Comparison of ENCODE assay signal across 10 cellular contexts in genomic region chr12:13135336-13136178, GRCh38. TPM values are rescaled to one million over a fixed set of nuclear protein-coding genes. Genes with fewer than 3 reads are reported as not detected.
DNase-seq lines count a peak whose midpoint lies in the region; ATAC-seq and TF ChIP-seq lines count a peak whose summit lies in the region.
"Had no signal": no experiment of that assay in that cellular context is flagged by ENCODE, and none has a peak within 500 bp of the region (broad histone marks: within the 10 kb centered on the region; RNA-seq: fewer than 3 reads in every experiment).

No MANE protein-coding gene starts in this region.

- no peaks in the 10 kb centered on the region for H3K9me3 ChIP-seq in GM23248 (ENCODE audit: low read depth)
- no peaks in the 10 kb centered on the region for H3K9me3 ChIP-seq in hepatocyte (ENCODE audit: low read depth)
- H3K9me3 ChIP-seq in smooth muscle cell (replicated peaks; ENCODE audit: low read depth): no peaks in the 10 kb centered on the region
- no peaks in the 10 kb centered on the region for H3K9me3 ChIP-seq in right lobe of liver
- H3K9me3 ChIP-seq: heart left ventricle had no signal

- H3K27me3 ChIP-seq in GM23248 (replicated peaks; ENCODE audit: insufficient read depth): no peaks in the 10 kb centered on the region
- H3K27me3 ChIP-seq in hepatocyte: no peaks in the 10 kb centered on the region
- H3K27me3 ChIP-seq in smooth muscle cell (ENCODE audit: low read depth): no peaks in the 10 kb centered on the region
- H3K27me3 ChIP-seq in right lobe of liver: no peaks in the 10 kb centered on the region
- H3K27me3 ChIP-seq: heart left ventricle had no signal

- H4K20me1 ChIP-seq in GM23248 (ENCODE audit: insufficient read depth) (no peaks in the 10 kb centered on the region), hepatocyte (ENCODE audit: insufficient read depth, poor library complexity, severe bottlenecking) (no peaks in the 10 kb centered on the region), smooth muscle cell (ENCODE audit: low read depth) (no peaks in the 10 kb centered on the region)

- H2AFZ ChIP-seq in GM23248: peak overlapping the region; percentile 63
- peak overlapping the region; percentile 6 for H2AFZ ChIP-seq in hepatocyte
- no peak overlapping the region for H2AFZ ChIP-seq in smooth muscle cell (ENCODE audit: low read depth)

- H3K27ac ChIP-seq in GM23248: peak overlapping the region; percentile 92
- peak overlapping the region; percentile 75 for H3K27ac ChIP-seq in hepatocyte
- H3K27ac ChIP-seq in smooth muscle cell (ENCODE audit: low read depth): peak overlapping the region; percentile 41
- no peak overlapping the region for H3K27ac ChIP-seq in right lobe of liver
- H3K27ac ChIP-seq: heart left ventricle had no signal

- H3K9me3 Mint-ChIP-seq in natural killer cell: no peaks in the 10 kb centered on the region

- intact Hi-C loops in right lobe of liver (cut with DNase I): no loop called here
- intact Hi-C loops in natural killer cell (cut with micrococcal nuclease): no loop called here

- no peaks in the 10 kb centered on the region for H3K36me3 Mint-ChIP-seq in natural killer cell

- 2% methylated on average over 14 of the region's 14 CpGs for WGBS in GM23248 (ENCODE audit: low coverage in 1 of 2, low lambda C conversion rate in 2 of 2, missing lambda C conversion rate in 2 of 2), 2 experiments
- 62% methylated on average over 14 of the region's 14 CpGs for WGBS in hepatocyte (ENCODE audit: low lambda C conversion rate, missing lambda C conversion rate)
- 36% methylated on average over 13 of the region's 14 CpGs for WGBS in smooth muscle cell (ENCODE audit: low lambda C conversion rate)
- 60% methylated on average over 9 of the region's 14 CpGs for WGBS in right lobe of liver (ENCODE audit: insufficient coverage, low coverage, low lambda C conversion rate, missing lambda C conversion rate)

- H3K4me3 ChIP-seq in GM23248 (peak overlapping the region; percentile 69), hepatocyte (no peak overlapping the region), smooth muscle cell (no peak overlapping the region), right lobe of liver (no peak overlapping the region)
- H3K4me3 ChIP-seq: heart left ventricle had no signal

- no peaks in the 10 kb centered on the region for H3K9me2 ChIP-seq in GM23248 (ENCODE audit: insufficient read depth)
- no peaks in the 10 kb centered on the region for H3K9me2 ChIP-seq in hepatocyte (replicated peaks; ENCODE audit: insufficient read depth)

- TF ChIP-seq CTCF in hepatocyte (IDR thresholded peaks at IDR 0.05; ENCODE audit: poor library complexity) (no peak), smooth muscle cell (IDR thresholded peaks at IDR 0.05; ENCODE audit: borderline replicate concordance, insufficient read depth, poor library complexity, severe bottlenecking) (no peak), right lobe of liver (IDR thresholded peaks at IDR 0.05) (no peak), natural killer cell (IDR thresholded peaks at IDR 0.05) (no peak)

- peaks cover 25% of the 10 kb centered on the region for H3F3A ChIP-seq in GM23248 (ENCODE audit: insufficient read depth)
- no peaks in the 10 kb centered on the region for H3F3A ChIP-seq in smooth muscle cell (ENCODE audit: low read depth)

- H3K4me2 ChIP-seq in GM23248 (ENCODE audit: unreplicated experiment) (peak overlapping the region; percentile 91), hepatocyte (peak overlapping the region; percentile 44), smooth muscle cell (peak overlapping the region; percentile 63)

- no peaks in the 10 kb centered on the region for H3K4me1 Mint-ChIP-seq in natural killer cell

- TF ChIP-seq POLR2A in right lobe of liver (IDR thresholded peaks at IDR 0.05): no peak

- in situ Hi-C loops in GM23248 (cut with MboI): no loop called here

- H3K79me2 ChIP-seq in GM23248 (ENCODE audit: insufficient read depth): no peaks in the 10 kb centered on the region
- H3K79me2 ChIP-seq in hepatocyte: no peaks in the 10 kb centered on the region
- no peaks in the 10 kb centered on the region for H3K79me2 ChIP-seq in smooth muscle cell (ENCODE audit: low read depth)

- H3K27ac Mint-ChIP-seq in natural killer cell: no peak overlapping the region

- ATAC-seq in HG03196 (IDR thresholded peaks at IDR 0.05; ENCODE audit: unreplicated experiment) (no peak), right lobe of liver (no peak), natural killer cell (no peak)

- DNase-seq in GM23248 (peak; percentile 98), amygdala (lab: John Stamatoyannopoulos, UW) (peak in 38 of 56 donors; percentile 5 to 68 (median 26)), hepatocyte (ENCODE audit: low spot score) (peak; percentile 60), smooth muscle cell (lab: John Stamatoyannopoulos, UW; ENCODE audit: unreplicated experiment) (no peak), right lobe of liver (no peak), natural killer cell (no peak)
- no peak for DNase-seq in activated CD8-positive, alpha-beta memory T cell treated with anti-CD3 and anti-CD28 coated beads, Interleukin-2, amount 50 U/mL, for 48 hours
- DNase-seq: SHP77 treated with DMSO at 0.1 percent for 48 hours had no signal

- peak overlapping the region; percentile 78 for H3K9ac ChIP-seq in GM23248
- H3K9ac ChIP-seq in smooth muscle cell (ENCODE audit: low read depth): no peak overlapping the region

- no peak overlapping the region for H3K4me3 Mint-ChIP-seq in natural killer cell

- H3K4me1 ChIP-seq in GM23248 (ENCODE audit: insufficient read depth) (peaks cover 37% of the 10 kb centered on the region), hepatocyte (ENCODE audit: insufficient read depth) (peaks cover 24% of the 10 kb centered on the region), smooth muscle cell (ENCODE audit: low read depth) (peaks cover 7% of the 10 kb centered on the region), right lobe of liver (no peaks in the 10 kb centered on the region)
- H3K4me1 ChIP-seq: heart left ventricle had no signal

- H3K27me3 Mint-ChIP-seq in natural killer cell (ENCODE audit: low read depth in 2 of 2): peaks cover 10 to 20% of the 10 kb centered on the region in 2 donors

- H3K36me3 ChIP-seq in GM23248 (ENCODE audit: low read depth): no peaks in the 10 kb centered on the region
- no peaks in the 10 kb centered on the region for H3K36me3 ChIP-seq in hepatocyte (replicated peaks; ENCODE audit: insufficient read depth, low read depth)
- no peaks in the 10 kb centered on the region for H3K36me3 ChIP-seq in smooth muscle cell (ENCODE audit: low read depth)
- H3K36me3 ChIP-seq in right lobe of liver: no peaks in the 10 kb centered on the region
- H3K36me3 ChIP-seq: heart left ventricle had no signal

RNA-seq across cellular contexts. Expression of gene GSG1, which starts 32.1 kb away (rescaled TPM):
- total RNA-seq in GM23248 (2014; rRNA removed; shearing (Covaris generic)): 0.86 and 1.3 TPM in 2 replicates
- polyA plus RNA-seq in GM23248 (2016; fragmentation: Nextera tagmentation; extraction: Ambion mirVana): 2.0 and 2.9 TPM in 2 replicates
- total RNA-seq in hepatocyte: 1.5 TPM in 1 of 2 replicates, not detected in the other
- 0.37 and 0.72 TPM in 2 replicates for polyA plus RNA-seq in hepatocyte
- total RNA-seq in smooth muscle cell: not detected in 2 replicates
- not detected in 2 replicates for polyA plus RNA-seq in smooth muscle cell
- total RNA-seq in right lobe of liver: not detected
- not detected for total RNA-seq in natural killer cell
- total RNA-seq: heart left ventricle had no signal
- polyA plus RNA-seq: heart left ventricle had no signal

Comparison
In these comparisons a context has a peak if more than half of its experiments do, and no peak if none do; other contexts are left out.
1. DNase-seq: peak in GM23248 (single experiment), amygdala (38 of 56) and hepatocyte (single experiment); none in smooth muscle cell (single experiment), right lobe of liver (0 of 3), natural killer cell (single experiment) and activated CD8-positive, alpha-beta memory T cell treated with anti-CD3 and anti-CD28 coated beads, Interleukin-2, amount 50 U/mL, for 48 hours (single experiment).
2. H3K27ac ChIP-seq: peak in GM23248 (single experiment), hepatocyte (single experiment) and smooth muscle cell (single experiment); none in right lobe of liver (0 of 3).
3. Peak in every context shown above with its lines, with median percentiles within 50 percentile points of each other: H3K4me2 ChIP-seq.